Comparison of ENCODE assay signal across 12 cellular contexts in the genomic region with DNA sequence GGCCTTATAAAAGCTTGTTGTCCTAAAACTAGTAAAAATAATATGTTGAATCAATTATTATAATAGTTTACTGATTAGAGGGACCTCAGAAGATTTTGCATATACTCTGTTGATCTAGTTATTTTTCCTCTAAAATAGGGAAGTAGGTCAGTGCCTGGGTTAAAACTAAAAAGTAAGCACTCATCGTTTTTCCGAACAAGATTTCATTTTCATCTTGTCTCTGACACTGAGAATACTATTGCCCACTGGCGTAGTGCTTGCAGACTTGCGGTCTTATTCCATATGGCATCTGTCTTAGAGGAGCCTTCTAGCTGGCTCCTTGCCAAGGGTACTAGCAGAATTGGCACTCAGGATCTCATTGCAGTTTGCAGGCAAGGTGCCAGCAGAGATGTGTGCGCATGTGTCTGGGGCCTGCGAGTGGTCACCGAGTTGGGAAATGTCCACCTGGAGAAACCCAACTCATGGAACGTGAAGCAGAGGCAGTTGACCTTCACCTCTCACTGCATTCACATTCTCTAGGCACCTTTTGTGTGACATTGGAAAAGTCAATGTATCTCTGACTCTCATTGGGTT.
DNase-seq lines count a peak whose midpoint lies in the region; ATAC-seq, FAIRE-seq and TF ChIP-seq lines count a peak whose summit lies in the region.
"Had no signal": no experiment of that assay in that cellular context is flagged by ENCODE, and none has a peak within 500 bp of the region (broad histone marks: within the 10 kb centered on the region; RNA-seq: fewer than 3 reads in every experiment).

No MANE protein-coding gene starts in this region.

- no peak for DNase-seq in CD4-positive, alpha-beta memory T cell
- no peak for DNase-seq in GM12892 (ENCODE audit: insufficient read length)
- no peak for DNase-seq in activated B cell treated with CpG ODN at 0.5 μM for 24 hours
- peak; percentile 52 for DNase-seq in naive B cell
- no peak for DNase-seq in GOT3 (lab: John Stamatoyannopoulos, UW)
- no peak for DNase-seq in activated CD8-positive, alpha-beta memory T cell treated with anti-CD3 and anti-CD28 coated beads, Interleukin-2, amount 50 U/mL, for 48 hours
- no peak for DNase-seq in DMS153 treated with DMSO at 0.1 percent for 48 hours (lab: John Stamatoyannopoulos, UW; ENCODE audit: unreplicated experiment)
- DNase-seq: activated naive CD4-positive, alpha-beta T cell; erythroblast; KG1; midbrain had no signal

- H3K9me3 Mint-ChIP-seq in CD4-positive, alpha-beta memory T cell: no peaks in the 10 kb centered on the region
- H3K9me3 Mint-ChIP-seq in activated B cell treated with CpG ODN at 0.5 μM for 24 hours (no peaks in the 10 kb centered on the region), naive B cell (no peaks in the 10 kb centered on the region)

- peak overlapping the region in 7 of 8 donors; percentile 29 to 100 (median 98) for H3K4me3 Mint-ChIP-seq in CD4-positive, alpha-beta memory T cell
- peak overlapping the region; percentile 47 for H3K4me3 Mint-ChIP-seq in activated B cell treated with CpG ODN at 0.5 μM for 24 hours
- peak overlapping the region in 5 of 8 donors; percentile 60 to 98 (median 85) for H3K4me3 Mint-ChIP-seq in naive B cell

- no peaks in the 10 kb centered on the region for H3K27me3 ChIP-seq in CD4-positive, alpha-beta memory T cell (ENCODE audit: insufficient read depth, low read length)

- peak overlapping the region in 6 of 7 donors; percentile 97 to 99 (median 98) for H3K27ac Mint-ChIP-seq in CD4-positive, alpha-beta memory T cell
- peak overlapping the region; percentile 99 for H3K27ac Mint-ChIP-seq in activated B cell treated with CpG ODN at 0.5 μM for 24 hours
- H3K27ac Mint-ChIP-seq in naive B cell: peak overlapping the region in 5 of 6 donors; percentile 84 to 97 (median 94)

- CTCF ChIA-PET in CD4-positive, alpha-beta memory T cell (lab: Charles Lee; ENCODE audit: partially characterized antibody): interaction anchor here (0.7 to 3.9 kb wide), 4 partner anchors 8 to 108 kb away, joined by 4 to 19 read pairs (median 4); no protein-coding TSS in a partner anchor
- CTCF ChIA-PET in activated B cell treated with CpG ODN at 0.5 μM for 24 hours (lab: Charles Lee): interaction anchor here (0.8 to 1.1 kb wide), 2 partner anchors 85 to 110 kb away, joined by 3 read pairs; no protein-coding TSS in a partner anchor

- H3K4me1 ChIP-seq in CD4-positive, alpha-beta memory T cell (ENCODE audit: insufficient read depth, low read length): peaks cover 81% of the 10 kb centered on the region

- no peak for ATAC-seq in activated B cell treated with CpG ODN at 0.5 μM for 24 hours (ENCODE audit: low read depth)
- ATAC-seq in naive B cell (ENCODE audit: low read depth in 2 of 2): no peak
- ATAC-seq: activated CD4-positive, CD25-positive, alpha-beta regulatory T cell treated with anti-CD3 and anti-CD28 coated beads, Interleukin-2, amount 50 U/mL, for 24 hours had no signal

- intact Hi-C loops in CD4-positive, alpha-beta memory T cell (cut with micrococcal nuclease): loop anchor here (10.0 kb wide), 1 partner anchor 244 kb away; no protein-coding TSS in a partner anchor
- intact Hi-C loops in activated B cell treated with CpG ODN at 0.5 μM for 24 hours (cut with micrococcal nuclease): loop anchor here (10.0 kb wide), 1 partner anchor 1034 kb away; the partner anchor contains the start of genes CDC123 and NUDT5

- no peaks in the 10 kb centered on the region for H3K36me3 ChIP-seq in CD4-positive, alpha-beta memory T cell (ENCODE audit: insufficient read depth, low read length)

- peak overlapping the region; percentile 96 for H3K27ac ChIP-seq in CD4-positive, alpha-beta memory T cell (ENCODE audit: low read depth, low read length)

- peak; percentile 72 for FAIRE-seq in GM12892 (lab: Jason Lieb, UNC)

- no peak for TF ChIP-seq POLR2A in GM12892 (IDR thresholded peaks at IDR 0.05; ENCODE audit: low read depth, low read length)

- H3K9me3 ChIP-seq in CD4-positive, alpha-beta memory T cell (ENCODE audit: control insufficient read depth in 1 of 2, low read length in 2 of 2): no peaks in the 10 kb centered on the region

- TF ChIP-seq CTCF in activated B cell treated with CpG ODN at 0.5 μM for 24 hours (IDR thresholded peaks at IDR 0.05): no peak

- H3K27me3 Mint-ChIP-seq in CD4-positive, alpha-beta memory T cell: no peaks in the 10 kb centered on the region
- H3K27me3 Mint-ChIP-seq in activated B cell treated with CpG ODN at 0.5 μM for 24 hours: no peaks in the 10 kb centered on the region
- no peaks in the 10 kb centered on the region for H3K27me3 Mint-ChIP-seq in naive B cell

- H3K36me3 Mint-ChIP-seq in CD4-positive, alpha-beta memory T cell: peaks cover 2 to 20% of the 10 kb centered on the region in 2 donors
- H3K36me3 Mint-ChIP-seq in activated B cell treated with CpG ODN at 0.5 μM for 24 hours (ENCODE audit: low read depth): peaks cover 8% of the 10 kb centered on the region
- H3K36me3 Mint-ChIP-seq in naive B cell: no peaks in the 10 kb centered on the region

- peak overlapping the region in 1 of 2 donors; percentile 14 for H3K4me3 ChIP-seq in CD4-positive, alpha-beta memory T cell (ENCODE audit: low read length in 2 of 2)

- peaks cover 58 to 83% (median 70%) of the 10 kb centered on the region in 4 donors for H3K4me1 Mint-ChIP-seq in CD4-positive, alpha-beta memory T cell
- H3K4me1 Mint-ChIP-seq in activated B cell treated with CpG ODN at 0.5 μM for 24 hours (peaks cover 84% of the 10 kb centered on the region), naive B cell (peaks cover 52 to 77% (median 63%) of the 10 kb centered on the region in 3 donors)

- POLR2A ChIA-PET in CD4-positive, alpha-beta memory T cell (lab: Charles Lee; ENCODE audit: partially characterized antibody): interaction anchor here (0.7 to 5.0 kb wide), 7 partner anchors 11 to 75 kb away, joined by 3 to 98 read pairs (median 5); no protein-coding TSS in a partner anchor
- POLR2A ChIA-PET in activated B cell treated with CpG ODN at 0.5 μM for 24 hours (lab: Charles Lee): interaction anchor here (0.6 to 1.8 kb wide), 6 partner anchors 10 to 449 kb away, joined by 3 to 5 read pairs (median 4); no protein-coding TSS in a partner anchor

Comparison
In these comparisons a context has a peak if more than half of its experiments do, and no peak if none do; other contexts are left out.
1. H3K4me3 Mint-ChIP-seq: peak in every context shown above with its lines; median percentile 98 in CD4-positive, alpha-beta memory T cell; 85 in naive B cell; 47 in activated B cell treated with CpG ODN at 0.5 μM for 24 hours.